1 cellular context compared by ENCODE assay signal in the genomic region with DNA sequence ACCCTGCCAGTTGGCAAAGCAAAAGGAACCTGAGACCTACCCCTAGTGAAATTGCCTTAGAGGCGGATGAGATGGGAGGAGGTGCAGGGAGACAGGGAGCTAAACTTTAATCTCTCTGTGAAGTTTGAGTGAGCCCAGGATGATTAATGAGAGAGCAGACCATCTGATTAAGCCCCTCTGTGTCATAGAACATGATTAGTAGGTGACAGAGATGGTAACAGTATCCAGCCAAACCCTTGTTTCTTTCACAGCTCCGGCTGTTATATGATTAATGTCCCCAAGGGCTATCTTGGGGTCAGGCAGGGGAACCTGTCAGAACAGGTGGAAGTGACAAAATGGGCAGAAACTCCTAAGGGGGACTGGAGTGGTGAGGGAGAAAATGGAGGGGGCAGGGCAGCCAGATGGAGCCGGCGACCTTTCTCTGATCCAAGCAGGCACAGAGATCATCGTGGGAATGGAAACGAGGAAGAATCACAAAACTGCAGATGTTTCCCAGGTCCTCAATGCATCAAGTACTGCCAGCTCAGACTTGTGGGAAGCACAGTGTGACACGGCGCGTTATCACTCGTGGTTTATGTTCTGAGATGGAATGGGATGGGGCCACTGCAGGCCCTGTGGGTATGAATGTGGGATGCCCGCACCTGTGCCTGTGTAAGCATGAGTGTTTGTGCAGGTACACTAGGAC.
TF ChIP-seq lines count a peak whose summit lies in the region.

No MANE protein-coding gene starts in this region.

TF ChIP-seq in H1, 55 proteins besides CTCF, POLR2A, EP300 and RAD21 (continued from another document):
- TF ChIP-seq, protein P1, sequence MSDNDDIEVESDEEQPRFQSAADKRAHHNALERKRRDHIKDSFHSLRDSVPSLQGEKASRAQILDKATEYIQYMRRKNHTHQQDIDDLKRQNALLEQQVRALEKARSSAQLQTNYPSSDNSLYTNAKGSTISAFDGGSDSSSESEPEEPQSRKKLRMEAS (IDR thresholded peaks at IDR 0.05), result no peak
- TF ChIP-seq POU5F1 (IDR thresholded peaks at IDR 0.05; ENCODE audit: low read depth, low read length) (no peak), CHD1 (IDR thresholded peaks at IDR 0.05; ENCODE audit: low read depth, low read length) (no peak), SP1 (IDR thresholded peaks at IDR 0.05; ENCODE audit: low read depth, low read length) (no peak)
